Comparison of ENCODE assay signal across 1 cellular context in the genomic region with DNA sequence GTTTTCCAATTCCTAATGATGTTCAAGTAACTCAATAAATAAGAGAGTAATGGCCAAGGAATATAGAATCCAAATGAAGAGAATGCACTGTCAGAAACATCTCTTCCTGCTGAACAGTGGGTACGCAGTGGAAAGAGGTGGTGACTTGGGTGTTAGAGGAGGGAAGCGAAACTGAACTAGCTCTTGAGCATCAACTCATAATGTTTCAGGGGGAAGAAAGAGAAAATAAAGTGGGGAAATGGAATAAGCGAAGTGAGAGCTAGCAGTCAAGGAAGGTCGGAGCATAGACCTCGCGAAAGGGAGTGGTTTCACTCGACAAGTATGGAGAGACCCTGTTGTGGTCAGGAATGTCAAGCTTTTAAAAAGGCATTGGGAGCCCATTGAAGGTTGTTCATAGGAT.
TF ChIP-seq lines count a peak whose summit lies in the region.

No MANE protein-coding gene starts in this region.

TF ChIP-seq in GM23338, 12 proteins besides CTCF, POLR2A, EP300 and RAD21 (continued from another document):
- no peak for TF ChIP-seq ZNF462 (CRISPR knock-in tag; IDR thresholded peaks at IDR 0.05)
- TF ChIP-seq ETS1 (IDR thresholded peaks at IDR 0.05) = no peak
- no peak for TF ChIP-seq ZNF114 (CRISPR knock-in tag; IDR thresholded peaks at IDR 0.05)
